1 cellular context compared by ENCODE assay signal in genomic region chr11:119051440-119052162, GRCh38.
A peak's percentile ranks its signal among the peaks of the same experiment; 100 is the strongest.
TF ChIP-seq lines count a peak whose summit lies in the region.

No MANE protein-coding gene starts in this region.

TF ChIP-seq in GM12878, 131 proteins besides CTCF, POLR2A, EP300 and RAD21 (continued from another document):
- TF ChIP-seq ZBTB4 (CRISPR knock-in tag; IDR thresholded peaks at IDR 0.05), result no peak
- no peak; the same call in 1 of the 2 replicates for TF ChIP-seq GATAD2B (conservative IDR thresholded peaks at IDR 0.05; ENCODE audit: low read depth)
- TF ChIP-seq ZBTB40 (IDR thresholded peaks at IDR 0.05; ENCODE audit: borderline replicate concordance), result no peak
- TF ChIP-seq MTA2 (IDR thresholded peaks at IDR 0.05; ENCODE audit: low read depth), result 0 out of 2 replicates have a peak, but pooled peaks have one; percentile 27
- 0 out of 2 replicates have a peak, but pooled peaks have one; percentile 14 for TF ChIP-seq NKRF (conservative IDR thresholded peaks at IDR 0.05)
- no peak for TF ChIP-seq ESRRA (IDR thresholded peaks at IDR 0.05; ENCODE audit: low read length)
- peak; percentile 78 for TF ChIP-seq POLR2AphosphoS5 (IDR thresholded peaks at IDR 0.05; ENCODE audit: low read length)
- no peak for TF ChIP-seq CBX3 (IDR thresholded peaks at IDR 0.05; ENCODE audit: borderline replicate concordance, low read depth)
- TF ChIP-seq ZNF622 (IDR thresholded peaks at IDR 0.05), result no peak
- peak; percentile 58 to 83; a peak in 3 of 4 replicates for TF ChIP-seq BHLHE40 (IDR thresholded peaks at IDR 0.05; ENCODE audit: borderline replicate concordance in 1 of 2, low read depth in 2 of 2, low read length in 1 of 2)
- TF ChIP-seq SP1 (IDR thresholded peaks at IDR 0.05; ENCODE audit: low read depth, low read length), result no peak
- peak; percentile 34; the same call in 1 of the 2 replicates for TF ChIP-seq TAF1 (IDR thresholded peaks at IDR 0.05; ENCODE audit: borderline replicate concordance, low read depth, low read length)
- no peak for TF ChIP-seq RCOR1 (conservative IDR thresholded peaks at IDR 0.05; ENCODE audit: low read depth, low read length)
- no peak for TF ChIP-seq ZNF592 (IDR thresholded peaks at IDR 0.05)
- TF ChIP-seq MEF2B (IDR thresholded peaks at IDR 0.05; ENCODE audit: partially characterized antibody, poor library complexity, severe bottlenecking), result no peak
- no peak for TF ChIP-seq PML (IDR thresholded peaks at IDR 0.05; ENCODE audit: low read length)
- TF ChIP-seq CHD4 (IDR thresholded peaks at IDR 0.05), result no peak
- TF ChIP-seq ATF3 (IDR thresholded peaks at IDR 0.05; ENCODE audit: borderline replicate concordance, extremely low read depth, low read depth, low read length), result no peak
- 0 out of 2 replicates have a peak, but pooled peaks have one; percentile 30 for TF ChIP-seq CREB1 (IDR thresholded peaks at IDR 0.05; ENCODE audit: low read depth)
- TF ChIP-seq HDGF (IDR thresholded peaks at IDR 0.05), result peak; percentile 76; the same call in 1 of the 2 replicates
- 0 out of 2 replicates have a peak, but pooled peaks have one; percentile 37 for TF ChIP-seq RB1 (IDR thresholded peaks at IDR 0.05; ENCODE audit: borderline replicate concordance)
- TF ChIP-seq JUNB (IDR thresholded peaks at IDR 0.05), result no peak
- TF ChIP-seq POLR2AphosphoS2 (IDR thresholded peaks at IDR 0.05; ENCODE audit: low read depth, low read length), result 0 out of 2 replicates have a peak, but pooled peaks have one; percentile 14
- TF ChIP-seq ZNF687 (IDR thresholded peaks at IDR 0.05), result no peak; the same call in 1 of the 2 replicates
- 0 out of 2 replicates have a peak, but pooled peaks have one; percentile 26 for TF ChIP-seq ZNF207 (IDR thresholded peaks at IDR 0.05; ENCODE audit: borderline replicate concordance)
- TF ChIP-seq BACH1 (IDR thresholded peaks at IDR 0.05; ENCODE audit: borderline replicate concordance), result no peak
- no peak for TF ChIP-seq PRDM15 (CRISPR knock-in tag; IDR thresholded peaks at IDR 0.05)
- TF ChIP-seq IKZF1 (conservative IDR thresholded peaks at IDR 0.05), result peak; percentile 59; the same call in 1 of the 2 replicates
- TF ChIP-seq ZZZ3 (IDR thresholded peaks at IDR 0.05; ENCODE audit: control insufficient read depth, insufficient read length, low read depth), result no peak
- peak; percentile 35 to 63; a peak in 3 of 4 replicates for TF ChIP-seq IKZF2 (IDR thresholded peaks at IDR 0.05)
- TF ChIP-seq DPF2 (IDR thresholded peaks at IDR 0.05), result peak; percentile 71
- TF ChIP-seq E2F4 (IDR thresholded peaks at IDR 0.05; ENCODE audit: low read depth, low read length), result no peak
- no peak for TF ChIP-seq BRCA1 (IDR thresholded peaks at IDR 0.05; ENCODE audit: low read depth, low read length)
